ENCODE assay signal across 9 cellular contexts in the genomic region with DNA sequence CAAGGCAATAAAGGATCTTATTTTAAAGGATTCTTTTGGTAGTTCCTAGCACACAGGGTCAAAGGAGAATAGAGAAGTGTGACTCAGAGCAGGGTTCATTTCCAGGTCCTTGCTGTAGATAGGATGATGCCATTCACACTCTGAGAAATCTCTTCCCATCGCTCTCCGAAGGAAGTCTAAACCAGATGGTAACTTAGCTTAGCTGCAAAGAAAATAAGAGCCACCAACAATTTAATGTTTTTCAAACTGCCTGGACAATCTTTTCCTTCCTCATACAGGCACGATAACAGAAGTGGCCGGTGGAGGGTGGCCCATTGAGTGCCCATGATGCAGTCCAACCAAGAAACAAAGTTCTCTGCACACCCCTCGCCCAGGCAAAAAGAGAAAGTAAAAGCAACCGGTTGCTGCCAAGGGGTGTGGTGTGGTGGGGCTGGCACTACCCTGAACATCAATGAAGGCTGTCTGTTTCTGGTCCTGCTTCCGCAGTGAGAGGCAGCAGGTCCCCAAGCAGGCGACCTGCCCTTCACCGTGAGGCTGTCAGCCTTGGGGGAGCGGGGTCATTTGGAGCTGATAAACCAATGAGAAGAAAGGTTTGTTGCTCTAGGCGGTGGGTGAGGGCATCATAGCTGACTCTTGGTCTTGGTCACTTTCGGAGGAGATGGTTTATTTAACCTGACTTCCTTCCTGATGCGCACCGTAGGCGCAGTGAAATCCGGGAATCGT. TPM values are rescaled to one million over a fixed set of nuclear protein-coding genes. Genes with fewer than 3 reads are reported as not detected.
DNase-seq lines count a peak whose midpoint lies in the region.
"Had no signal": no experiment of that assay in that cellular context is flagged by ENCODE, and none has a peak within 500 bp of the region (broad histone marks: within the 10 kb centered on the region; RNA-seq: fewer than 3 reads in every experiment).

No MANE protein-coding gene starts in this region.

- H3K27ac ChIP-seq in GM23248: no peak overlapping the region
- H3K27ac ChIP-seq: VCaP had no signal

- no peaks in the 10 kb centered on the region for H3K79me2 ChIP-seq in GM23248 (ENCODE audit: insufficient read depth)

- H3K9me3 ChIP-seq in GM23248 (ENCODE audit: low read depth): no peaks in the 10 kb centered on the region

- no peaks in the 10 kb centered on the region for H3K36me3 ChIP-seq in GM23248 (ENCODE audit: low read depth)

- H3F3A ChIP-seq in GM23248 (ENCODE audit: insufficient read depth): 0 out of 2 replicates have a peak, but pooled peaks cover 5% of the 10 kb centered on the region

- no peaks in the 10 kb centered on the region for H3K27me3 ChIP-seq in GM23248 (replicated peaks; ENCODE audit: insufficient read depth)

- no peaks in the 10 kb centered on the region for H4K20me1 ChIP-seq in GM23248 (ENCODE audit: insufficient read depth)

- in situ Hi-C loops in GM23248 (cut with MboI): no loop called here

- H3K9ac ChIP-seq in GM23248: peak overlapping the region; percentile 15; the same call in 1 of the 2 replicates

- DNase-seq in GM23248 (peak; percentile 61), NOMO-1 (lab: John Stamatoyannopoulos, UW; ENCODE audit: unreplicated experiment in 2 of 2) (peak; percentile 44 to 61), epidermal melanocyte (ENCODE audit: insufficient read length, low spot score) (no peak), NCI-H128 (lab: John Stamatoyannopoulos, UW; ENCODE audit: unreplicated experiment) (no peak)
- peak in 3 of 4 experiments; percentile 11 to 50 (median 45) for DNase-seq in activated naive CD4-positive, alpha-beta T cell (lab: John Stamatoyannopoulos, UW)
- DNase-seq in stimulated activated CD4-positive, alpha-beta T cell treated with anti-CD3 and anti-CD28 coated beads, Interleukin-2, amount 100 ng/mL, for 24 hours: peak; percentile 49 to 57

- H3K4me3 ChIP-seq in GM08714 (ENCODE audit: low read length): peak overlapping the region; percentile 71
- H3K4me3 ChIP-seq in GM23248: peak overlapping the region; percentile 76
- H3K4me3 ChIP-seq in iPS-11a (ENCODE audit: low read depth, low read length): peak overlapping the region; percentile 41

- H2AFZ ChIP-seq in GM23248: peak overlapping the region; percentile 95

- no peaks in the 10 kb centered on the region for H3K4me1 ChIP-seq in GM23248 (ENCODE audit: insufficient read depth)

- peak overlapping the region; percentile 97 for H3K4me2 ChIP-seq in GM23248 (ENCODE audit: unreplicated experiment)

- 4% methylated on average over 17 of the region's 17 CpGs for WGBS in GM23248 (ENCODE audit: low coverage in 1 of 2, low lambda C conversion rate in 2 of 2, missing lambda C conversion rate in 2 of 2), 2 experiments

- no peaks in the 10 kb centered on the region for H3K9me2 ChIP-seq in GM23248 (ENCODE audit: insufficient read depth)

RNA-seq across cellular contexts. Expression of gene LY75, which starts 1.0 kb away (rescaled TPM):
- 0.38 and 0.65 TPM in 2 replicates for total RNA-seq in GM23248 (2014; rRNA removed; shearing (Covaris generic))
- 0.58 and 0.69 TPM in 2 replicates for polyA plus RNA-seq in GM23248 (2016; fragmentation: Nextera tagmentation; extraction: Ambion mirVana)

Comparison
In these comparisons a context has a peak if more than half of its experiments do, and no peak if none do; other contexts are left out.
1. DNase-seq: peak in GM23248 (single experiment), NOMO-1 (2 of 2), activated naive CD4-positive, alpha-beta T cell (3 of 4) and stimulated activated CD4-positive, alpha-beta T cell treated with anti-CD3 and anti-CD28 coated beads, Interleukin-2, amount 100 ng/mL, for 24 hours (2 of 2); none in epidermal melanocyte (single experiment) and NCI-H128 (single experiment).
2. Peak in every context shown above with its lines, with median percentiles within 50 percentile points of each other: H3K4me3 ChIP-seq.